In the genomic region with DNA sequence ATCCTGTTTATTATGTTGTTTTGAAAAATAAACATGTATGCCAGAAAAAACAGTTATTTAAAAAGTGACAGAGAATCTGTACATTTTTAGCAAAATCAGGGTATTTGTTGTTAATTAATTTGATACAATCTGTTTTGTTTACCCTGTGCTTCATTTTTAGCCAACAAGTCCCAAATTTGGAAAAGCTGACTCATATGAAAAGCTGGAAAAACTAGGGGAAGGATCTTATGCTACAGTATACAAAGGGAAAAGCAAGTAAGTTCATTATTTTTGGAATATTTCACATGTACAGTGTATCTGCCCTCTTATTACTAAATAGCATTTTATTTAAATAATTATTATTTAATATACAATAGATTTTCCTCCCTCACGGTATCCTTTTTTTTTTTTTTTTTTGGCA, we compare ENCODE assay signal across 22 cellular contexts.
DNase-seq lines count a peak whose midpoint lies in the region; ATAC-seq and TF ChIP-seq lines count a peak whose summit lies in the region.
"Had no signal": no experiment of that assay in that cellular context is flagged by ENCODE, and none has a peak within 500 bp of the region (broad histone marks: within the 10 kb centered on the region; RNA-seq: fewer than 3 reads in every experiment).

No MANE protein-coding gene starts in this region.

- DNase-seq in GM03348 (ENCODE audit: low spot score) (peak; percentile 12), activated B cell treated with CpG ODN at 0.5 μM for 24 hours (no peak), fibroblast of villous mesenchyme (ENCODE audit: low read depth) (peak; percentile 28), NCI-H748 treated with DMSO at 0.1 percent for 48 hours (lab: John Stamatoyannopoulos, UW) (no peak), NCI-H2171 (lab: John Stamatoyannopoulos, UW) (no peak), head of caudate nucleus (no peak)
- no peak for DNase-seq in stimulated activated naive B cell treated with anti-CD40 and anti-IgM and Interleukin-4, amounts not matched to agents 10 μg/mL and 1 μg/mL and 100 μg/mL, for 72 hours
- DNase-seq: Caco-2; CD4-positive, alpha-beta T cell; DMS 273 treated with DMSO at 0.1 percent for 48 hours; DMS79 treated with DMSO at 0.1 percent for 48 hours; GOT3; IMR-90; NCI-H1694; NCI-H2081; NCI-H2171 treated with DMSO at 0.1 percent for 48 hours; NCI-H524 treated with DMSO at 0.1 percent for 48 hours; OCI-M1 had no signal

- H3K4me3 ChIP-seq in fibroblast of villous mesenchyme (ENCODE audit: low read depth, low read length), result no peak overlapping the region
- H3K4me3 ChIP-seq: BLaER1, GM12878 had no signal

- TF ChIP-seq CTCF in activated B cell treated with CpG ODN at 0.5 μM for 24 hours (IDR thresholded peaks at IDR 0.05), result no peak
- TF ChIP-seq CTCF in fibroblast of villous mesenchyme (IDR thresholded peaks at IDR 0.05; ENCODE audit: insufficient read depth, low read depth, low read length), result no peak

- H3K36me3 Mint-ChIP-seq in activated B cell treated with CpG ODN at 0.5 μM for 24 hours (ENCODE audit: low read depth), result peaks cover 48% of the 10 kb centered on the region
- peaks cover 27 to 54% of the 10 kb centered on the region in 2 donors for H3K36me3 Mint-ChIP-seq in stimulated activated naive B cell treated with anti-CD40 and anti-IgM and Interleukin-4, amounts not matched to agents 10 μg/mL and 1 μg/mL and 100 μg/mL, for 72 hours

- peaks cover 40% of the 10 kb centered on the region for H3K4me1 Mint-ChIP-seq in activated B cell treated with CpG ODN at 0.5 μM for 24 hours
- H3K4me1 Mint-ChIP-seq in stimulated activated naive B cell treated with anti-CD40 and anti-IgM and Interleukin-4, amounts not matched to agents 10 μg/mL and 1 μg/mL and 100 μg/mL, for 72 hours, result peaks cover 30 to 56% of the 10 kb centered on the region in 2 donors

- H3K4me3 Mint-ChIP-seq in activated B cell treated with CpG ODN at 0.5 μM for 24 hours, result no peak overlapping the region
- no peak overlapping the region for H3K4me3 Mint-ChIP-seq in stimulated activated naive B cell treated with anti-CD40 and anti-IgM and Interleukin-4, amounts not matched to agents 10 μg/mL and 1 μg/mL and 100 μg/mL, for 72 hours
- H3K4me3 Mint-ChIP-seq: CD4-positive, alpha-beta T cell had no signal

- no peaks in the 10 kb centered on the region for H3K9me3 Mint-ChIP-seq in activated B cell treated with CpG ODN at 0.5 μM for 24 hours
- H3K9me3 Mint-ChIP-seq in stimulated activated naive B cell treated with anti-CD40 and anti-IgM and Interleukin-4, amounts not matched to agents 10 μg/mL and 1 μg/mL and 100 μg/mL, for 72 hours, result peaks cover 0 to 1% of the 10 kb centered on the region in 2 donors
- H3K9me3 Mint-ChIP-seq: CD4-positive, alpha-beta T cell had no signal

- CTCF ChIA-PET in activated B cell treated with CpG ODN at 0.5 μM for 24 hours (lab: Charles Lee), result interaction anchor here (0.9 to 1.8 kb wide), 6 partner anchors 9 to 228 kb away, joined by 3 to 5 read pairs (median 4); no protein-coding TSS in a partner anchor

- intact Hi-C loops in activated B cell treated with CpG ODN at 0.5 μM for 24 hours (cut with micrococcal nuclease), result loop anchor here (1.0 kb wide), 1 partner anchor 10 kb away; no protein-coding TSS in a partner anchor
- intact Hi-C loops in head of caudate nucleus (cut with DNase I), result no loop called here

- no peak for ATAC-seq in activated B cell treated with CpG ODN at 0.5 μM for 24 hours (ENCODE audit: low read depth)
- no peak for ATAC-seq in stimulated activated naive B cell treated with anti-CD40 and anti-IgM and Interleukin-4, amounts not matched to agents 10 μg/mL and 1 μg/mL and 100 μg/mL, for 72 hours (replicated peaks)
- ATAC-seq: GM12878, HCT116, Right ventricle myocardium inferior had no signal

- H3K27ac Mint-ChIP-seq in activated B cell treated with CpG ODN at 0.5 μM for 24 hours, result peak overlapping the region; percentile 41
- H3K27ac Mint-ChIP-seq in stimulated activated naive B cell treated with anti-CD40 and anti-IgM and Interleukin-4, amounts not matched to agents 10 μg/mL and 1 μg/mL and 100 μg/mL, for 72 hours, result peak overlapping the region; percentile 31
- H3K27ac Mint-ChIP-seq: CD4-positive, alpha-beta T cell had no signal

- H3K27me3 Mint-ChIP-seq in activated B cell treated with CpG ODN at 0.5 μM for 24 hours, result no peaks in the 10 kb centered on the region
- H3K27me3 Mint-ChIP-seq in stimulated activated naive B cell treated with anti-CD40 and anti-IgM and Interleukin-4, amounts not matched to agents 10 μg/mL and 1 μg/mL and 100 μg/mL, for 72 hours, result no peaks in the 10 kb centered on the region
- H3K27me3 Mint-ChIP-seq: CD4-positive, alpha-beta T cell had no signal

- POLR2A ChIA-PET in activated B cell treated with CpG ODN at 0.5 μM for 24 hours (lab: Charles Lee), result no interaction called here

Comparison
In these comparisons a context has a peak if more than half of its experiments do, and no peak if none do; other contexts are left out.
1. DNase-seq: peak in GM03348 (single experiment) and fibroblast of villous mesenchyme (single experiment); none in activated B cell treated with CpG ODN at 0.5 μM for 24 hours (single experiment), stimulated activated naive B cell treated with anti-CD40 and anti-IgM and Interleukin-4, amounts not matched to agents 10 μg/mL and 1 μg/mL and 100 μg/mL, for 72 hours (single experiment), NCI-H748 treated with DMSO at 0.1 percent for 48 hours (single experiment), NCI-H2171 (single experiment) and head of caudate nucleus (0 of 42).